In the genomic region with DNA sequence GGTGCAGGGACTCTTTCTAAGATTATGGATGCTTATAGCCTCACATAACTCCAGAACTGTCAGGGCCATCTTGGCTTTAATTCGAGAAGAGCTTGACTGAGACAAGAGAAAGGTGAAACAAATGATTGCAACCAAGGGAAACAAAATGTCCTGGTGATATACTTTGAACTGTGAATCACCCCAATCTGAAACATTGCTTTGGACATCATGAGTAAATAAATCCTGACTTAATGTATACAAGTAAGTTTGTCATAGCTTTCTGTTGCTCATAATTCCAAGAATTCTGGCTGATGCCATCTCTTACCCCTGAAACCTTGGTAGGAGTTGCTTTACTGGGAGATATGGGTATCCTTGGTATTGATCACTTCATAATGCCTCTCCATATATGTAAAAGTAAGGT, we compare ENCODE assay signal across 31 cellular contexts.
"Had no signal": no experiment of that assay in that cellular context is flagged by ENCODE, and none has a peak within 500 bp of the region (broad histone marks: within the 10 kb centered on the region; RNA-seq: fewer than 3 reads in every experiment).

No MANE protein-coding gene starts in this region.

- H3K36me3 ChIP-seq: brain microvascular endothelial cell, esophagus muscularis mucosa, gastrocnemius medialis, heart left ventricle, WERI-Rb-1 had no signal

- H3K36me3 Mint-ChIP-seq: activated CD4-positive, alpha-beta memory T cell treated with anti-CD3 and anti-CD28 coated beads for 36 hours; activated CD8-positive, alpha-beta memory T cell treated with anti-CD3 and anti-CD28 coated beads, Interleukin-2, amount 10 ng/mL, durations not matched to agents 7 days and 5 days; activated naive CD8-positive, alpha-beta T cell had no signal

- ATAC-seq: activated CD4-positive, alpha-beta T cell treated with anti-CD3 and anti-CD28 coated beads for 36 hours; activated CD8-positive, alpha-beta memory T cell treated with anti-CD3 and anti-CD28 coated beads, Interleukin-2, amount 10 ng/mL, durations not matched to agents 7 days and 5 days; activated CD8-positive, alpha-beta T cell treated with anti-CD3 and anti-CD28 coated beads, Interleukin-2, amount 10 ng/mL, durations not matched to agents 7 days and 5 days; activated T-cell treated with anti-CD3 and anti-CD28 coated beads, Interleukin-2, amount 50 U/mL, for 72 hours; foreskin keratinocyte; gastrocnemius medialis; heart left ventricle; T-helper 17 cell had no signal

- DNase-seq: activated B cell treated with CpG ODN at 0.5 μM for 24 hours; activated CD4-positive, alpha-beta memory T cell treated with anti-CD3 and anti-CD28 coated beads for 36 hours; activated CD4-positive, alpha-beta T cell treated with anti-CD3 and anti-CD28 coated beads for 36 hours; activated CD4-positive, CD25-positive, alpha-beta regulatory T cell treated with anti-CD3 and anti-CD28 coated beads, Interleukin-2, amount 50 U/mL, for 72 hours; activated CD8-positive, alpha-beta memory T cell treated with anti-CD3 and anti-CD28 coated beads, Interleukin-2, amount 10 ng/mL, durations not matched to agents 7 days and 5 days; activated CD8-positive, alpha-beta memory T cell treated with anti-CD3 and anti-CD28 coated beads, Interleukin-2, amount 50 U/mL, for 4 hours; activated CD8-positive, alpha-beta T cell treated with anti-CD3 and anti-CD28 coated beads, Interleukin-2, amount 10 ng/mL, durations not matched to agents 7 days and 5 days; activated effector memory CD4-positive, alpha-beta T cell treated with Interleukin-2 at 50 U/mL for 16 hours; activated gamma-delta T cell treated with Interleukin-2 at 50 U/mL for 16 hours; activated naive CD4-positive, alpha-beta T cell treated with anti-CD3 and anti-CD28 coated beads, Interleukin-2, amount 50 U/mL, for 16 hours; activated naive CD4-positive, alpha-beta T cell treated with Interleukin-2 at 50 U/mL for 16 hours; activated T-cell treated with anti-CD3 and anti-CD28 coated beads, Interleukin-2, amount 50 U/mL, for 24 hours; activated T-cell treated with anti-CD3 and anti-CD28 coated beads, Interleukin-2, amount 50 U/mL, for 72 hours; amniotic stem cell; anterior cingulate cortex; brain microvascular endothelial cell; caudate nucleus; effector CD8-positive, alpha-beta T cell; erythroblast; foreskin keratinocyte; gastrocnemius medialis; glutamatergic neuron; heart left ventricle; T-helper 1 cell; T-helper 17 cell; T1000; WERI-Rb-1 had no signal

- H3K4me3 Mint-ChIP-seq: activated B cell treated with CpG ODN at 0.5 μM for 24 hours; activated CD4-positive, alpha-beta memory T cell treated with anti-CD3 and anti-CD28 coated beads for 36 hours; activated CD4-positive, alpha-beta T cell treated with anti-CD3 and anti-CD28 coated beads for 36 hours; activated CD4-positive, alpha-beta T cell treated with anti-CD3 and anti-CD28 coated beads, Interleukin-2, amount 10 ng/mL, durations not matched to agents 24 days and 14 days; activated CD8-positive, alpha-beta memory T cell treated with anti-CD3 and anti-CD28 coated beads, Interleukin-2, amount 10 ng/mL, durations not matched to agents 7 days and 5 days; activated CD8-positive, alpha-beta T cell treated with anti-CD3 and anti-CD28 coated beads, Interleukin-2, amount 10 ng/mL, durations not matched to agents 7 days and 5 days; activated naive CD8-positive, alpha-beta T cell; activated T-cell treated with anti-CD3 and anti-CD28 coated beads, Interleukin-2, amount 50 U/mL, for 24 hours; activated T-cell treated with anti-CD3 and anti-CD28 coated beads, Interleukin-2, amount 50 U/mL, for 72 hours; T-helper 17 cell; T-helper 2 cell treated with Interferon-gamma antibody and Interleukin-4, amounts not matched to agents 5 μg/mL and 100 μg/mL, for 36 hours had no signal

- H3K27ac Mint-ChIP-seq: activated B cell treated with CpG ODN at 0.5 μM for 24 hours; activated CD4-positive, alpha-beta memory T cell treated with anti-CD3 and anti-CD28 coated beads for 36 hours; activated CD4-positive, alpha-beta T cell treated with anti-CD3 and anti-CD28 coated beads for 36 hours; activated CD4-positive, alpha-beta T cell treated with anti-CD3 and anti-CD28 coated beads, Interleukin-2, amount 10 ng/mL, durations not matched to agents 24 days and 14 days; activated CD8-positive, alpha-beta memory T cell treated with anti-CD3 and anti-CD28 coated beads, Interleukin-2, amount 10 ng/mL, durations not matched to agents 7 days and 5 days; activated CD8-positive, alpha-beta T cell treated with anti-CD3 and anti-CD28 coated beads, Interleukin-2, amount 10 ng/mL, durations not matched to agents 7 days and 5 days; activated naive CD8-positive, alpha-beta T cell; activated T-cell treated with anti-CD3 and anti-CD28 coated beads, Interleukin-2, amount 50 U/mL, for 24 hours; activated T-cell treated with anti-CD3 and anti-CD28 coated beads, Interleukin-2, amount 50 U/mL, for 72 hours; T-helper 17 cell; T-helper 2 cell treated with Interferon-gamma antibody and Interleukin-4, amounts not matched to agents 5 μg/mL and 100 μg/mL, for 36 hours had no signal

- H3K27me3 ChIP-seq: brain microvascular endothelial cell, esophagus muscularis mucosa, foreskin keratinocyte, gastrocnemius medialis, heart left ventricle had no signal

- H3K27ac ChIP-seq: brain microvascular endothelial cell, esophagus muscularis mucosa, foreskin keratinocyte, gastrocnemius medialis, heart left ventricle, WERI-Rb-1 had no signal

- H3K4me3 ChIP-seq: esophagus muscularis mucosa, gastrocnemius medialis, heart left ventricle had no signal

- H3K9me3 ChIP-seq: esophagus muscularis mucosa, gastrocnemius medialis, heart left ventricle had no signal

- H3K9me3 Mint-ChIP-seq: activated B cell treated with CpG ODN at 0.5 μM for 24 hours; activated CD4-positive, alpha-beta memory T cell treated with anti-CD3 and anti-CD28 coated beads for 36 hours; activated T-cell treated with anti-CD3 and anti-CD28 coated beads, Interleukin-2, amount 50 U/mL, for 24 hours; T-helper 2 cell treated with Interferon-gamma antibody and Interleukin-4, amounts not matched to agents 5 μg/mL and 100 μg/mL, for 36 hours had no signal

- H3K27me3 Mint-ChIP-seq: activated CD4-positive, alpha-beta memory T cell treated with anti-CD3 and anti-CD28 coated beads for 36 hours; activated CD4-positive, alpha-beta T cell treated with anti-CD3 and anti-CD28 coated beads, Interleukin-2, amount 10 ng/mL, durations not matched to agents 24 days and 14 days; activated CD8-positive, alpha-beta memory T cell treated with anti-CD3 and anti-CD28 coated beads, Interleukin-2, amount 10 ng/mL, durations not matched to agents 7 days and 5 days; activated T-cell treated with anti-CD3 and anti-CD28 coated beads, Interleukin-2, amount 50 U/mL, for 24 hours had no signal
